In the genomic region with DNA sequence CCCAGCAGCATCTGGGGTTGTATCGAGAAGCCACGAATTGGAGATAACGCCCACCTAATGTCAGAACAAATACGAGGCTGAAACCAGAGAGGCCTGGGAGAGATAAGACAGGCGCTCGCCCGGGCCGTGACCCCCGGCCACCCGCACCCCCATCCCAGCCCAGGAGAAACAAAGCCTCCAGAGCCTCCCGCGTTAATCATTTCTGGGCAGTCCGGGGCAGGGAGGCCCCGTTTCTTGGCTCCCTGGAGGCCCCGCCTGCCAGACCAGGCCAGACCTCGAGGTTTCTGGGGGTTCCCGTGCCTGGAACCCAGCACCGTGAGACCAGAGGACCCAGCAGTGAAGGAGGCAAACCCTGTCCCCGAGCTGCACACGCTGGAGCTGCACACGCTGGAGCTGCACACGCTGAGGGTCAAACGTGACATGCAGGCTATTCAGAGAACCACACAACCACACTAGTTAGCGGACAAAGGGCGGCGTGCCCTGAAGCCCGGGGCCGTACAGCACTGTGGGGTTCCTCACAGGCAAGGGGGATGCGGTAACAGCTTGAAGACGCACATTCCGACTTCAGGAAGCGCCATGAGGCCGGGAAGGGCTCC, we compare ENCODE assay signal across 28 cellular contexts. TPM values are rescaled to one million over a fixed set of nuclear protein-coding genes. Genes with fewer than 3 reads are reported as not detected.
A peak's percentile ranks its signal among the peaks of the same experiment; 100 is the strongest.
DNase-seq lines count a peak whose midpoint lies in the region; ATAC-seq and TF ChIP-seq lines count a peak whose summit lies in the region.
"Had no signal": no experiment of that assay in that cellular context is flagged by ENCODE, and none has a peak within 500 bp of the region (broad histone marks: within the 10 kb centered on the region; RNA-seq: fewer than 3 reads in every experiment).

No MANE protein-coding gene starts in this region.

- intact Hi-C loops in right cardiac atrium (cut with DNase I), result no loop called here
- intact Hi-C loops in left ventricle myocardium superior (cut with micrococcal nuclease), result no loop called here

- TF ChIP-seq CTCF in brain (conservative IDR thresholded peaks at IDR 0.05), result no peak
- no peak for TF ChIP-seq CTCF in neural crest cell (conservative IDR thresholded peaks at IDR 0.05)
- TF ChIP-seq CTCF in GM23338 (conservative IDR thresholded peaks at IDR 0.05; ENCODE audit: low read depth in 2 of 2), result no peak

- H3K4me2 ChIP-seq in GM23338, result no peak overlapping the region

- H3K27me3 ChIP-seq in right cardiac atrium (ENCODE audit: control insufficient read depth, insufficient read depth), result no peaks in the 10 kb centered on the region
- H3K27me3 ChIP-seq in GM23338 (ENCODE audit: insufficient read depth), result no peaks in the 10 kb centered on the region
- H3K27me3 ChIP-seq: neutrophil, thyroid gland had no signal

- H3K79me2 ChIP-seq in GM23338 (replicated peaks; ENCODE audit: insufficient read depth), result no peaks in the 10 kb centered on the region

- H4K20me1 ChIP-seq in GM23338 (replicated peaks; ENCODE audit: insufficient read depth), result no peaks in the 10 kb centered on the region

- H3K9me3 Mint-ChIP-seq in brain, result peaks cover 0 to 10% (median 3%) of the 10 kb centered on the region in 5 experiments
- H3K9me3 Mint-ChIP-seq in neural crest cell, result no peaks in the 10 kb centered on the region
- peaks cover 9% of the 10 kb centered on the region; the same call in 2 of the 3 replicates for H3K9me3 Mint-ChIP-seq in GM23338
- H3K9me3 Mint-ChIP-seq: activated B cell treated with CpG ODN at 0.5 μM for 24 hours; stimulated activated naive CD8-positive, alpha-beta T cell treated with anti-CD3 and anti-CD28 coated beads, Interleukin-15, Interleukin-2, amounts not matched to agents 100 ng/mL and 50 ng/mL, for 24 hours had no signal

- WGBS in right cardiac atrium, result 74% methylated on average over 33 of the region's 33 CpGs

- no peaks in the 10 kb centered on the region for H3K9me2 ChIP-seq in GM23338 (ENCODE audit: insufficient read depth)

- DNase-seq in right cardiac atrium (peak in 2 of 3 donors; percentile 10 to 53), left ventricle myocardium superior (no peak), neural crest cell (ENCODE audit: low read depth, low spot score) (no peak), GM23338 (ENCODE audit: low spot score) (no peak), DMS79 (lab: John Stamatoyannopoulos, UW) (no peak)
- DNase-seq: activated B cell treated with CpG ODN at 0.5 μM for 24 hours; activated naive CD4-positive, alpha-beta T cell treated with anti-CD3 and anti-CD28 coated beads for 36 hours; effector CD4-positive, alpha-beta T cell; GDM1; head of caudate nucleus; Kasumi-1; MV-4-11; NCI-H1436 treated with DMSO at 0.1 percent for 48 hours; NCI-H510A; T-helper 2 cell; thyroid gland had no signal

- H3K36me3 ChIP-seq in GM23338 (ENCODE audit: insufficient read depth), result no peaks in the 10 kb centered on the region
- H3K36me3 ChIP-seq: HAP-1, neutrophil, thyroid gland had no signal

- peaks cover 3% of the 10 kb centered on the region for H3K4me1 ChIP-seq in right cardiac atrium (ENCODE audit: control insufficient read depth, insufficient read depth, low read length)
- H3K4me1 ChIP-seq in GM23338 (ENCODE audit: insufficient read depth), result no peaks in the 10 kb centered on the region
- H3K4me1 ChIP-seq: HAP-1, thyroid gland had no signal

- H3K4me3 ChIP-seq in right cardiac atrium (ENCODE audit: low read length) (no peak overlapping the region), GM23338 (no peak overlapping the region)
- H3K4me3 ChIP-seq: HAP-1, thyroid gland had no signal

- H3K4me1 Mint-ChIP-seq in brain, result peaks cover 17% of the 10 kb centered on the region
- H3K4me1 Mint-ChIP-seq in neural crest cell, result peaks cover 18% of the 10 kb centered on the region
- no peaks in the 10 kb centered on the region; the same call in 2 of the 3 replicates for H3K4me1 Mint-ChIP-seq in GM23338
- H3K4me1 Mint-ChIP-seq: activated B cell treated with CpG ODN at 0.5 μM for 24 hours had no signal

- H3K27ac ChIP-seq in right cardiac atrium (ENCODE audit: low read length), result no peak overlapping the region
- no peak overlapping the region for H3K27ac ChIP-seq in GM23338 (ENCODE audit: low read depth)
- H3K27ac ChIP-seq: neutrophil, thyroid gland had no signal

- no peak for ATAC-seq in right cardiac atrium
- no peak for ATAC-seq in left ventricle myocardium superior
- no peak for ATAC-seq in GM23338
- no peak for ATAC-seq in GM18868 (IDR thresholded peaks at IDR 0.05; ENCODE audit: unreplicated experiment)
- no peak for ATAC-seq in HG02798 (IDR thresholded peaks at IDR 0.05; ENCODE audit: poor library complexity, unreplicated experiment)

- H3K27me3 Mint-ChIP-seq in brain (no peaks in the 10 kb centered on the region), neural crest cell (ENCODE audit: low read depth) (no peaks in the 10 kb centered on the region), GM23338 (ENCODE audit: insufficient read depth, low read depth, poor library complexity) (peaks cover 13% of the 10 kb centered on the region)
- H3K27me3 Mint-ChIP-seq: activated B cell treated with CpG ODN at 0.5 μM for 24 hours; stimulated activated naive CD8-positive, alpha-beta T cell treated with anti-CD3 and anti-CD28 coated beads, Interleukin-15, Interleukin-2, amounts not matched to agents 100 ng/mL and 50 ng/mL, for 24 hours had no signal

- H3K36me3 Mint-ChIP-seq in brain (no peaks in the 10 kb centered on the region), neural crest cell (ENCODE audit: low read depth) (no peaks in the 10 kb centered on the region), GM23338 (ENCODE audit: low read depth) (peaks cover 3% of the 10 kb centered on the region; the same call in 1 of the 3 replicates)

- no peak overlapping the region for H2AFZ ChIP-seq in GM23338

- H3K27ac Mint-ChIP-seq in brain (peak overlapping the region in 3 of 5 experiments; percentile 60 to 91 (median 77)), neural crest cell (ENCODE audit: unreplicated experiment) (peak overlapping the region; percentile 78), GM23338 (no peak overlapping the region)
- H3K27ac Mint-ChIP-seq: activated B cell treated with CpG ODN at 0.5 μM for 24 hours; activated naive CD4-positive, alpha-beta T cell treated with anti-CD3 and anti-CD28 coated beads for 36 hours; stimulated activated naive CD8-positive, alpha-beta T cell treated with anti-CD3 and anti-CD28 coated beads, Interleukin-15, Interleukin-2, amounts not matched to agents 100 ng/mL and 50 ng/mL, for 24 hours had no signal

- no peaks in the 10 kb centered on the region for H3F3A ChIP-seq in GM23338 (replicated peaks; ENCODE audit: low read depth)

- no peaks in the 10 kb centered on the region for H3K9me3 ChIP-seq in right cardiac atrium (ENCODE audit: control insufficient read depth, low read length)
- H3K9me3 ChIP-seq: HAP-1, neutrophil, thyroid gland had no signal

- H3K4me3 Mint-ChIP-seq in brain, result no peak overlapping the region
- no peak overlapping the region for H3K4me3 Mint-ChIP-seq in neural crest cell
- H3K4me3 Mint-ChIP-seq in GM23338, result no peak overlapping the region
- H3K4me3 Mint-ChIP-seq: activated B cell treated with CpG ODN at 0.5 μM for 24 hours; activated naive CD4-positive, alpha-beta T cell treated with anti-CD3 and anti-CD28 coated beads for 36 hours; stimulated activated naive CD8-positive, alpha-beta T cell treated with anti-CD3 and anti-CD28 coated beads, Interleukin-15, Interleukin-2, amounts not matched to agents 100 ng/mL and 50 ng/mL, for 24 hours had no signal

TF ChIP-seq in GM23338, 12 proteins besides CTCF, POLR2A, EP300 and RAD21:
- TF ChIP-seq POLR2AphosphoS5 (IDR thresholded peaks at IDR 0.05; ENCODE audit: low read depth) (no peak), STAT1 (IDR thresholded peaks at IDR 0.05; ENCODE audit: unreplicated experiment) (no peak), ZNF114 (CRISPR knock-in tag; IDR thresholded peaks at IDR 0.05) (no peak)

RNA-seq across cellular contexts. Expression of a gene that starts 53.4 kb away (rescaled TPM):
- total RNA-seq in right cardiac atrium (not detected), left ventricle myocardium superior (not detected), neural crest cell (not detected in 2 replicates)
- polyA plus RNA-seq in right cardiac atrium (not detected), brain (ENCODE audit: insufficient read depth, low read depth, low replicate concordance) (not detected), GM23338 (2016; fragmentation: Nextera tagmentation; extraction: Ambion mirVana) (not detected in 2 replicates)
- not detected in 2 replicates for total RNA-seq in GM23338 (2014; rRNA removed; shearing (Covaris generic))
- total RNA-seq: A673; activated B cell treated with CpG ODN at 0.5 μM for 24 hours; activated naive CD4-positive, alpha-beta T cell treated with anti-CD3 and anti-CD28 coated beads for 36 hours; epithelial cell of proximal tubule; kidney epithelial cell; lung microvascular endothelial cell; pulmonary artery endothelial cell; skeletal muscle tissue; thyroid gland had no signal

Comparison
In these comparisons a context has a peak if more than half of its experiments do, and no peak if none do; other contexts are left out.
1. DNase-seq: peak in right cardiac atrium (2 of 3); none in left ventricle myocardium superior (single experiment), neural crest cell (single experiment), GM23338 (single experiment) and DMS79 (single experiment).